Comparison of ENCODE assay signal across 1 cellular context in the genomic region with DNA sequence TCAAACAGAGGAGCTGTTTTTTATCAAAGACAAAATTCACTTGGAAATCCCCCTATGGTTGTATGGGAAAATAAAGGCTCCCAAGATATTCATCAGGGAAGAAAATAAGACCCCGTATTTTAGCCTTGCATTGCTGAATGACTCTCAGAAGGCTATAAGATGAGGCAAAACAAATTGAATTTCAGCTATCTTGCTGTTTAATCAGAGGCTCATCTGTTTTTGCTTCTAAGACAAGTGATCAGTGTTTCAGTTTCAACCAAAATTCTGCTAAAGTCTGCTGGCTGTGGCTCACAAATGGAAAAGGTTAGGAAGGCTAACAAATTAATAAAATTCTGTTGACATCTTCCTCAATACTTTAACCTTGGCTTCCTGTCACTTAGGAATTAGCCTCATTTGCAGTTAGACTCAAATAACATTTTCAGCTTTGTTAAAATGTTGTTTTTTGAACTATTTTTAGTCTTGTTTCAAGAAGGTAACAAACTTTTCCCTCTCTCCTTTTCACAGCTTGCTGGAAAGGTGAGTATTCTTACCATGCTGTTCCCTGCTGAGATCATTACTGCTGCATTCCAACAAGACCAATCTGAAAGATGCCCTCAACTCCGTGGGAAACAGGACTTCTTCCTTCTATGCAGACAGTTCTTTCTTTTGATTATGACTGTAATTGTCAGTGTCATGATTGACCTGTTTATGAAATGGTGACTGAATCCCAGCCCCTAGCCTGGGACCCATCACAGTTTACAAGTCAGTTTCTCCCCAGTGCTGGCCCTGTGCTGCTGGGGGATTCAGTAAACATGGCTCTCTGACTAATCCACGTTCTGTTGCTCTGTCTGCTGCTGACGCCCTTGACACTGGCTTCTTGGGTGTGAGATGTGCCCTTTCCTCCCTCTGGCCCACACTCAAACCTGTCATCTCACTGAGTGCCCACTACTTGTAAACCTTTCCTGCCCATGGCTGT.
TF ChIP-seq lines count a peak whose summit lies in the region.

No MANE protein-coding gene starts in this region.

TF ChIP-seq in WTC11, 78 proteins besides CTCF, POLR2A, EP300 and RAD21 (continued from another document):
- TF ChIP-seq, protein P1, sequence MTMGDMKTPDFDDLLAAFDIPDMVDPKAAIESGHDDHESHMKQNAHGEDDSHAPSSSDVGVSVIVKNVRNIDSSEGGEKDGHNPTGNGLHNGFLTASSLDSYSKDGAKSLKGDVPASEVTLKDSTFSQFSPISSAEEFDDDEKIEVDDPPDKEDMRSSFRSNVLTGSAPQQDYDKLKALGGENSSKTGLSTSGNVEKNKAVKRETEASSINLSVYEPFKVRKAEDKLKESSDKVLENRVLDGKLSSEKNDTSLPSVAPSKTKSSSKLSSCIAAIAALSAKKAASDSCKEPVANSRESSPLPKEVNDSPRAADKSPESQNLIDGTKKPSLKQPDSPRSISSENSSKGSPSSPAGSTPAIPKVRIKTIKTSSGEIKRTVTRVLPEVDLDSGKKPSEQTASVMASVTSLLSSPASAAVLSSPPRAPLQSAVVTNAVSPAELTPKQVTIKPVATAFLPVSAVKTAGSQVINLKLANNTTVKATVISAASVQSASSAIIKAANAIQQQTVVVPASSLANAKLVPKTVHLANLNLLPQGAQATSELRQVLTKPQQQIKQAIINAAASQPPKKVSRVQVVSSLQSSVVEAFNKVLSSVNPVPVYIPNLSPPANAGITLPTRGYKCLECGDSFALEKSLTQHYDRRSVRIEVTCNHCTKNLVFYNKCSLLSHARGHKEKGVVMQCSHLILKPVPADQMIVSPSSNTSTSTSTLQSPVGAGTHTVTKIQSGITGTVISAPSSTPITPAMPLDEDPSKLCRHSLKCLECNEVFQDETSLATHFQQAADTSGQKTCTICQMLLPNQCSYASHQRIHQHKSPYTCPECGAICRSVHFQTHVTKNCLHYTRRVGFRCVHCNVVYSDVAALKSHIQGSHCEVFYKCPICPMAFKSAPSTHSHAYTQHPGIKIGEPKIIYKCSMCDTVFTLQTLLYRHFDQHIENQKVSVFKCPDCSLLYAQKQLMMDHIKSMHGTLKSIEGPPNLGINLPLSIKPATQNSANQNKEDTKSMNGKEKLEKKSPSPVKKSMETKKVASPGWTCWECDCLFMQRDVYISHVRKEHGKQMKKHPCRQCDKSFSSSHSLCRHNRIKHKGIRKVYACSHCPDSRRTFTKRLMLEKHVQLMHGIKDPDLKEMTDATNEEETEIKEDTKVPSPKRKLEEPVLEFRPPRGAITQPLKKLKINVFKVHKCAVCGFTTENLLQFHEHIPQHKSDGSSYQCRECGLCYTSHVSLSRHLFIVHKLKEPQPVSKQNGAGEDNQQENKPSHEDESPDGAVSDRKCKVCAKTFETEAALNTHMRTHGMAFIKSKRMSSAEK (CRISPR knock-in tag; IDR thresholded peaks at IDR 0.05; ENCODE audit: borderline replicate concordance): no peak
- TF ChIP-seq NFYB (CRISPR knock-in tag; conservative IDR thresholded peaks at IDR 0.05; ENCODE audit: low read depth): no peak
- no peak for TF ChIP-seq ZNF219 (CRISPR knock-in tag; IDR thresholded peaks at IDR 0.05; ENCODE audit: borderline replicate concordance)
- TF ChIP-seq ELF4 (CRISPR knock-in tag; IDR thresholded peaks at IDR 0.05; ENCODE audit: low read depth): no peak
- TF ChIP-seq, protein P2, sequence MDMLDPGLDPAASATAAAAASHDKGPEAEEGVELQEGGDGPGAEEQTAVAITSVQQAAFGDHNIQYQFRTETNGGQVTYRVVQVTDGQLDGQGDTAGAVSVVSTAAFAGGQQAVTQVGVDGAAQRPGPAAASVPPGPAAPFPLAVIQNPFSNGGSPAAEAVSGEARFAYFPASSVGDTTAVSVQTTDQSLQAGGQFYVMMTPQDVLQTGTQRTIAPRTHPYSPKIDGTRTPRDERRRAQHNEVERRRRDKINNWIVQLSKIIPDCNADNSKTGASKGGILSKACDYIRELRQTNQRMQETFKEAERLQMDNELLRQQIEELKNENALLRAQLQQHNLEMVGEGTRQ (CRISPR knock-in tag; IDR thresholded peaks at IDR 0.05): no peak
- TF ChIP-seq ZBTB21 (CRISPR knock-in tag; IDR thresholded peaks at IDR 0.05; ENCODE audit: borderline replicate concordance): no peak
- no peak for TF ChIP-seq HMGA2 (CRISPR knock-in tag; IDR thresholded peaks at IDR 0.05)
- TF ChIP-seq MYBL2 (CRISPR knock-in tag; IDR thresholded peaks at IDR 0.05): no peak
